ENCODE assay signal across 22 cellular contexts in genomic region chr16:17832738-17833137, GRCh38.
A peak's percentile ranks its signal among the peaks of the same experiment; 100 is the strongest.
DNase-seq lines count a peak whose midpoint lies in the region; ATAC-seq and TF ChIP-seq lines count a peak whose summit lies in the region.
"Had no signal": no experiment of that assay in that cellular context is flagged by ENCODE, and none has a peak within 500 bp of the region (broad histone marks: within the 10 kb centered on the region; RNA-seq: fewer than 3 reads in every experiment).

No MANE protein-coding gene starts in this region.

- TF ChIP-seq CTCF in foreskin keratinocyte (conservative IDR thresholded peaks at IDR 0.05) (no peak), PC-9 (conservative IDR thresholded peaks at IDR 0.05) (no peak), colonic mucosa (IDR thresholded peaks at IDR 0.05) (no peak)

- H3K9ac ChIP-seq in colonic mucosa (ENCODE audit: low read depth in 2 of 2, low read length in 2 of 2), result no peak overlapping the region

- H3K79me2 ChIP-seq in ACC112 (ENCODE audit: control insufficient read depth, insufficient read depth, low read length, unreplicated experiment) (no peaks in the 10 kb centered on the region), PC-9 (ENCODE audit: low read depth) (no peaks in the 10 kb centered on the region)

- H3K9me2 ChIP-seq in PC-9 (ENCODE audit: insufficient read depth), result no peaks in the 10 kb centered on the region

- CTCF ChIA-PET in PC-9 (lab: Charles Lee), result no interaction called here

- no peaks in the 10 kb centered on the region for H4K20me1 ChIP-seq in PC-9 (ENCODE audit: insufficient read depth)

- H3K36me3 ChIP-seq in ACC112 (ENCODE audit: insufficient read depth, low read length), result no peaks in the 10 kb centered on the region
- no peaks in the 10 kb centered on the region for H3K36me3 ChIP-seq in PC-9 (ENCODE audit: low read depth)
- H3K36me3 ChIP-seq in colonic mucosa, result no peaks in the 10 kb centered on the region
- no peaks in the 10 kb centered on the region for H3K36me3 ChIP-seq in aorta (ENCODE audit: control insufficient read depth in 1 of 2, insufficient read depth in 2 of 2, low read length in 1 of 2)
- H3K36me3 ChIP-seq: BE2C had no signal

- no peak overlapping the region for H3K4me2 ChIP-seq in PC-9

- H3K27ac ChIP-seq in ACC112 (ENCODE audit: low read depth, low read length), result peak overlapping the region; percentile 18; the same call in 1 of the 2 replicates
- no peak overlapping the region for H3K27ac ChIP-seq in foreskin keratinocyte
- H3K27ac ChIP-seq in PC-9, result no peak overlapping the region
- no peak overlapping the region for H3K27ac ChIP-seq in colonic mucosa
- no peak overlapping the region for H3K27ac ChIP-seq in aorta (ENCODE audit: low read depth in 1 of 2, low read length in 2 of 2)
- H3K27ac ChIP-seq: HL-60 had no signal

- intact Hi-C loops in PC-9 (cut with micrococcal nuclease; ENCODE audit: unreplicated experiment), result no loop called here
- intact Hi-C loops in colonic mucosa (cut with DNase I), result no loop called here
- intact Hi-C loops in aorta (cut with DNase I), result no loop called here

- H2AFZ ChIP-seq in ACC112 (ENCODE audit: low read length, unreplicated experiment), result no peak overlapping the region
- no peak overlapping the region for H2AFZ ChIP-seq in PC-9

- peak; percentile 47 for ATAC-seq in foreskin keratinocyte
- ATAC-seq in aorta (ENCODE audit: low FRiP score), result no peak
- ATAC-seq: HCT116 had no signal

- peak; percentile 63 for DNase-seq in ELR (ENCODE audit: low read depth)
- DNase-seq in amniotic epithelial cell (ENCODE audit: low read depth), result peak; percentile 44
- DNase-seq in foreskin keratinocyte, result peak; percentile 53 to 74
- DNase-seq in PC-9, result no peak
- DNase-seq in colonic mucosa, result no peak
- no peak for DNase-seq in aorta
- DNase-seq: ACHN; BE2C; C1 segment of cervical spinal cord; CD4-positive, CD25-positive, alpha-beta regulatory T cell; CD8-positive, alpha-beta memory T cell; COR-L47; DMS 273 treated with DMSO at 0.1 percent for 48 hours; DMS53; GF-D8; GOT3; H7; HFFc6; IMR-90 had no signal

- 90 to 91% methylated on average over 2 of the region's 2 CpGs for WGBS in aorta, 2 donors

- H3K9me3 ChIP-seq in PC-9 (ENCODE audit: insufficient read depth, low read depth), result no peaks in the 10 kb centered on the region
- H3K9me3 ChIP-seq in colonic mucosa, result no peaks in the 10 kb centered on the region
- no peaks in the 10 kb centered on the region for H3K9me3 ChIP-seq in aorta (ENCODE audit: control insufficient read depth, low read length)
- H3K9me3 ChIP-seq: BE2C had no signal

- H3K4me3 ChIP-seq in ACC112 (ENCODE audit: low read depth, low read length), result no peak overlapping the region
- H3K4me3 ChIP-seq in PC-9, result no peak overlapping the region
- no peak overlapping the region for H3K4me3 ChIP-seq in colonic mucosa
- H3K4me3 ChIP-seq in aorta (ENCODE audit: low read length in 2 of 2), result no peak overlapping the region

- H3F3A ChIP-seq in PC-9 (ENCODE audit: insufficient read depth, low read depth), result no peaks in the 10 kb centered on the region

- H3K4me1 ChIP-seq in ACC112 (ENCODE audit: control insufficient read depth, insufficient read depth, low read length, unreplicated experiment) (peaks cover 26% of the 10 kb centered on the region), foreskin keratinocyte (peaks cover 5% of the 10 kb centered on the region), PC-9 (replicated peaks; ENCODE audit: insufficient read depth) (no peaks in the 10 kb centered on the region), colonic mucosa (no peaks in the 10 kb centered on the region), aorta (ENCODE audit: control insufficient read depth in 1 of 2, insufficient read depth in 2 of 2, low read length in 2 of 2) (no peaks in the 10 kb centered on the region)
- H3K4me1 ChIP-seq: BE2C had no signal

- H3K27me3 ChIP-seq in ACC112 (ENCODE audit: insufficient read depth, low read length) (no peaks in the 10 kb centered on the region), foreskin keratinocyte (no peaks in the 10 kb centered on the region), PC-9 (ENCODE audit: insufficient read depth, low read depth) (no peaks in the 10 kb centered on the region), colonic mucosa (no peaks in the 10 kb centered on the region), aorta (ENCODE audit: control insufficient read depth in 1 of 2, insufficient read depth in 2 of 2, low read length in 1 of 2) (no peaks in the 10 kb centered on the region)
- H3K27me3 ChIP-seq: BE2C had no signal

- no TSS peak for BruUV-seq in PC-9 (replicated peaks; lab: Mats Ljungman, UMichigan)

- POLR2A ChIA-PET in PC-9 (lab: Charles Lee; ENCODE audit: unreplicated experiment), result no interaction called here

Comparison
In these comparisons a context has a peak if more than half of its experiments do, and no peak if none do; other contexts are left out.
1. DNase-seq: peak in ELR (single experiment), amniotic epithelial cell (single experiment) and foreskin keratinocyte (2 of 2); none in PC-9 (0 of 2), colonic mucosa (single experiment) and aorta (0 of 2).